Comparison of ENCODE assay signal across 22 cellular contexts in genomic region chr10:50544857-50545429, GRCh38.
DNase-seq lines count a peak whose midpoint lies in the region; ATAC-seq, FAIRE-seq and TF ChIP-seq lines count a peak whose summit lies in the region.
"Had no signal": no experiment of that assay in that cellular context is flagged by ENCODE, and none has a peak within 500 bp of the region (broad histone marks: within the 10 kb centered on the region; RNA-seq: fewer than 3 reads in every experiment).

No MANE protein-coding gene starts in this region.

- no peaks in the 10 kb centered on the region for H3K36me3 ChIP-seq in H1 (ENCODE audit: control insufficient read depth in 2 of 4, insufficient read depth in 4 of 4, low read length in 3 of 4)
- H3K36me3 ChIP-seq in ovary: no peaks in the 10 kb centered on the region
- H3K36me3 ChIP-seq: gastrocnemius medialis had no signal

- no peaks in the 10 kb centered on the region for H3K23me2 ChIP-seq in H1 (ENCODE audit: low read depth, low read length)

- no peak overlapping the region for H3K4ac ChIP-seq in H1 (replicated peaks; ENCODE audit: insufficient read length, low read depth, low read length)

- H3K9me3 ChIP-seq in H1 (ENCODE audit: insufficient read depth in 2 of 2, low read depth in 1 of 2, low read length in 1 of 2): no peaks in the 10 kb centered on the region
- no peaks in the 10 kb centered on the region for H3K9me3 ChIP-seq in ovary
- H3K9me3 ChIP-seq: psoas muscle had no signal

- H3K27me3 ChIP-seq in H1 (replicated peaks in 1 of 4; ENCODE audit: control insufficient read depth in 3 of 4, extremely low read depth in 1 of 4, insufficient read depth in 3 of 4, low read length in 3 of 4) (no peaks in the 10 kb centered on the region), ovary (no peaks in the 10 kb centered on the region)
- H3K27me3 ChIP-seq: dorsolateral prefrontal cortex, gastrocnemius medialis had no signal

- H3K79me1 ChIP-seq in H1 (ENCODE audit: low read depth, low read length): no peaks in the 10 kb centered on the region

- H3K27ac Mint-ChIP-seq in activated naive CD4-positive, alpha-beta T cell treated with anti-CD3 and anti-CD28 coated beads, Interleukin-2, amount 50 U/mL, for 24 hours: peak overlapping the region; percentile 85
- no peak overlapping the region for H3K27ac Mint-ChIP-seq in activated naive CD4-positive, alpha-beta T cell treated with anti-CD3 and anti-CD28 coated beads, Interleukin-2, amount 10 ng/mL, durations not matched to agents 7 days and 5 days
- H3K27ac Mint-ChIP-seq in stimulated activated naive CD8-positive, alpha-beta T cell treated with anti-CD3 and anti-CD28 coated beads, Interleukin-15, amount 100 ng/mL, for 72 hours: peak overlapping the region; percentile 69 to 87

- H3K23ac ChIP-seq in H1 (ENCODE audit: insufficient read length): no peak overlapping the region

- no peak overlapping the region for H2BK12ac ChIP-seq in H1 (ENCODE audit: low read depth, low read length)

- TF ChIP-seq EP300 in H1 (IDR thresholded peaks at IDR 0.05; ENCODE audit: borderline replicate concordance in 1 of 2, low read depth in 2 of 2, low read length in 2 of 2) (no peak), ovary (IDR thresholded peaks at IDR 0.05) (no peak)

- H3K56ac ChIP-seq in H1 (replicated peaks; ENCODE audit: insufficient read length, low read depth, low read length): no peak overlapping the region

- H2BK120ac ChIP-seq in H1 (replicated peaks; ENCODE audit: low read depth, low read length): no peak overlapping the region

- H3K14ac ChIP-seq in H1 (ENCODE audit: insufficient read length): no peak overlapping the region

- H3K4me1 Mint-ChIP-seq in activated naive CD4-positive, alpha-beta T cell treated with anti-CD3 and anti-CD28 coated beads, Interleukin-2, amount 50 U/mL, for 24 hours: peaks cover 83% of the 10 kb centered on the region
- H3K4me1 Mint-ChIP-seq in activated naive CD4-positive, alpha-beta T cell treated with anti-CD3 and anti-CD28 coated beads, Interleukin-2, amount 10 ng/mL, durations not matched to agents 7 days and 5 days: peaks cover 52% of the 10 kb centered on the region
- peaks cover 71% of the 10 kb centered on the region for H3K4me1 Mint-ChIP-seq in stimulated activated naive CD8-positive, alpha-beta T cell treated with anti-CD3 and anti-CD28 coated beads, Interleukin-15, amount 100 ng/mL, for 72 hours

- intact Hi-C loops in ovary (cut with DNase I): no loop called here

- H3K9ac ChIP-seq in H1 (replicated peaks in 1 of 4; ENCODE audit: extremely low read depth in 1 of 4, low read depth in 3 of 4, low read length in 3 of 4): peak overlapping the region in 1 of 4 experiments; percentile 8; a peak in 1 of 7 replicates

- H3K4me1 ChIP-seq in H1 (replicated peaks in 1 of 4; ENCODE audit: control insufficient read depth in 3 of 4, insufficient read depth in 4 of 4, low read length in 3 of 4): peaks cover 0 to 10% (median 2%) of the 10 kb centered on the region in 4 experiments; a peak in 4 of 7 replicates
- H3K4me1 ChIP-seq in ovary (ENCODE audit: insufficient read depth): peaks cover 8% of the 10 kb centered on the region

- H3K4me2 ChIP-seq in H1 (ENCODE audit: insufficient read depth in 1 of 2, low read depth in 2 of 2, low read length in 2 of 2): peak overlapping the region in 1 of 2 experiments; percentile 37; a peak in 1 of 4 replicates

- H3K27ac ChIP-seq in H1 (ENCODE audit: low read depth, low read length) (no peak overlapping the region), ovary (no peak overlapping the region)
- H3K27ac ChIP-seq: gastrocnemius medialis, psoas muscle had no signal

- 0 out of 2 replicates have a peak overlapping the region, but pooled peaks have one; percentile 35 for H2BK5ac ChIP-seq in H1 (ENCODE audit: low read depth, low read length)

- POLR2A ChIA-PET in H1 (lab: Charles Lee; ENCODE audit: partially characterized antibody): no interaction called here

- no peak overlapping the region for H4K91ac ChIP-seq in H1 (replicated peaks; ENCODE audit: insufficient read length, low read length)

- no peak overlapping the region for H3K4me3 ChIP-seq in Jurkat, Clone E6-1 (ENCODE audit: low read length)
- no peak overlapping the region for H3K4me3 ChIP-seq in H1 (ENCODE audit: extremely low read depth in 1 of 4, insufficient read depth in 2 of 4, low read depth in 3 of 4, low read length in 4 of 4)
- no peak overlapping the region for H3K4me3 ChIP-seq in ovary
- H3K4me3 ChIP-seq: dorsolateral prefrontal cortex, gastrocnemius medialis, psoas muscle had no signal

- DNase-seq in activated naive CD4-positive, alpha-beta T cell treated with anti-CD3 and anti-CD28 coated beads, Interleukin-2, amount 10 ng/mL, durations not matched to agents 7 days and 5 days: no peak
- DNase-seq in Jurkat, Clone E6-1 (ENCODE audit: low read depth, low spot score): peak; percentile 38
- no peak for DNase-seq in H1 (ENCODE audit: low read depth in 1 of 2, low spot score in 2 of 2)
- DNase-seq in stimulated activated naive CD8-positive, alpha-beta T cell treated with anti-CD3 and anti-CD28 coated beads, Interleukin-15, amount 100 ng/mL, for 72 hours: no peak
- DNase-seq in SIG-M5 (lab: John Stamatoyannopoulos, UW): no peak
- DNase-seq in NCI-H345 (lab: John Stamatoyannopoulos, UW): no peak
- DNase-seq in ovary: no peak
- DNase-seq: activated CD4-positive, alpha-beta T cell treated with anti-CD3 and anti-CD28 coated beads, Interleukin-2, amount 50 U/mL, for 4 hours; amygdala; DMS79; dorsolateral prefrontal cortex; gastrocnemius medialis; left colon; NCI-H1105; NCI-H2081; NCI-H524; psoas muscle; stimulated activated CD4-positive, alpha-beta T cell treated with anti-CD3 and anti-CD28 coated beads, Interleukin-2, amount 100 ng/mL, for 48 hours; SW 1271 had no signal

- H4K20me1 ChIP-seq in H1 (replicated peaks in 1 of 2; ENCODE audit: control insufficient read depth in 1 of 2, insufficient read depth in 2 of 2, low read length in 2 of 2): no peaks in the 10 kb centered on the region

- no peak overlapping the region for H2AFZ ChIP-seq in H1 (ENCODE audit: low read length)

- FAIRE-seq in H1 (lab: Jason Lieb, UNC): no peak
- FAIRE-seq: urothelium cell line had no signal

- H2BK15ac ChIP-seq in H1 (ENCODE audit: low read length): no peak overlapping the region

- H3K36me3 Mint-ChIP-seq in activated naive CD4-positive, alpha-beta T cell treated with anti-CD3 and anti-CD28 coated beads, Interleukin-2, amount 50 U/mL, for 24 hours: peaks cover 11% of the 10 kb centered on the region
- H3K36me3 Mint-ChIP-seq in activated naive CD4-positive, alpha-beta T cell treated with anti-CD3 and anti-CD28 coated beads, Interleukin-2, amount 10 ng/mL, durations not matched to agents 7 days and 5 days: peaks cover 17% of the 10 kb centered on the region

- H4K8ac ChIP-seq in H1 (ENCODE audit: extremely low read depth, insufficient read depth, low read length): no peak overlapping the region

- no peak overlapping the region for H2BK20ac ChIP-seq in H1 (ENCODE audit: low read length)

- no peak for TF ChIP-seq RAD21 in H1 (IDR thresholded peaks at IDR 0.05 in 1 of 2, conservative IDR thresholded peaks at IDR 0.05 in 1 of 2; ENCODE audit: low read depth in 2 of 2, low read length in 2 of 2)

- H2AK5ac ChIP-seq in H1 (ENCODE audit: low read depth, low read length): no peak overlapping the region

- peaks cover 10% of the 10 kb centered on the region for H3K9me3 Mint-ChIP-seq in activated naive CD4-positive, alpha-beta T cell treated with anti-CD3 and anti-CD28 coated beads, Interleukin-2, amount 50 U/mL, for 24 hours
- H3K9me3 Mint-ChIP-seq in activated naive CD4-positive, alpha-beta T cell treated with anti-CD3 and anti-CD28 coated beads, Interleukin-2, amount 10 ng/mL, durations not matched to agents 7 days and 5 days: peaks cover 12% of the 10 kb centered on the region
- peaks cover 15 to 16% of the 10 kb centered on the region in 2 donors for H3K9me3 Mint-ChIP-seq in stimulated activated naive CD8-positive, alpha-beta T cell treated with anti-CD3 and anti-CD28 coated beads, Interleukin-15, amount 100 ng/mL, for 72 hours

- H3K18ac ChIP-seq in H1 (ENCODE audit: extremely low read depth, low read length): no peak overlapping the region

- TF ChIP-seq POLR2A in H1 (IDR thresholded peaks at IDR 0.05; ENCODE audit: control extremely low read depth in 1 of 2, low read depth in 2 of 2, low read length in 2 of 2) (no peak), ovary (IDR thresholded peaks at IDR 0.05) (no peak)

- ATAC-seq in stimulated activated naive CD8-positive, alpha-beta T cell treated with anti-CD3 and anti-CD28 coated beads, Interleukin-15, amount 100 ng/mL, for 72 hours: peak; percentile 38
- ATAC-seq: gastrocnemius medialis, left colon, psoas muscle had no signal

- WGBS in H1 (ENCODE audit: extremely low coverage in 1 of 2, insufficient coverage in 1 of 2, insufficient read length in 1 of 2, insufficient replicate concordance in 2 of 2, low coverage in 1 of 2, low lambda C conversion rate in 2 of 2, missing lambda C conversion rate in 1 of 2), 2 experiments: 92% methylated on average over 6 of the region's 6 CpGs; no CpG with 5 or more reads in 1 of the 2 experiments
- WGBS in ovary, 3 donors: 89 to 98% (median 94%) methylated on average over 6 of the region's 6 CpGs

- H3K27me3 Mint-ChIP-seq in activated naive CD4-positive, alpha-beta T cell treated with anti-CD3 and anti-CD28 coated beads, Interleukin-2, amount 50 U/mL, for 24 hours: no peaks in the 10 kb centered on the region
- no peaks in the 10 kb centered on the region for H3K27me3 Mint-ChIP-seq in activated naive CD4-positive, alpha-beta T cell treated with anti-CD3 and anti-CD28 coated beads, Interleukin-2, amount 10 ng/mL, durations not matched to agents 7 days and 5 days
- H3K27me3 Mint-ChIP-seq in stimulated activated naive CD8-positive, alpha-beta T cell treated with anti-CD3 and anti-CD28 coated beads, Interleukin-15, amount 100 ng/mL, for 72 hours: no peaks in the 10 kb centered on the region

- H3K79me2 ChIP-seq in H1 (ENCODE audit: control insufficient read depth in 1 of 2, insufficient read depth in 2 of 2, low read length in 2 of 2): peaks cover 0 to 52% of the 10 kb centered on the region in 2 experiments; a peak in 2 of 4 replicates

- TF ChIP-seq CTCF in H1 (IDR thresholded peaks at IDR 0.05; ENCODE audit: control extremely low read depth in 1 of 3, insufficient read depth in 1 of 3, low read depth in 1 of 3, low read length in 3 of 3): no peak
- TF ChIP-seq CTCF in ovary (IDR thresholded peaks at IDR 0.05): no peak

- CTCF ChIA-PET in activated naive CD4-positive, alpha-beta T cell treated with anti-CD3 and anti-CD28 coated beads, Interleukin-2, amount 10 ng/mL, durations not matched to agents 7 days and 5 days (lab: Charles Lee): no interaction called here
- CTCF ChIA-PET in H1 (lab: Charles Lee; ENCODE audit: partially characterized antibody): interaction anchor here (0.9 to 2.4 kb wide), 5 partner anchors 9 to 267 kb away, joined by 3 to 8 read pairs (median 4); no protein-coding TSS in a partner anchor

- peak overlapping the region; percentile 3 for H3K4me3 Mint-ChIP-seq in activated naive CD4-positive, alpha-beta T cell treated with anti-CD3 and anti-CD28 coated beads, Interleukin-2, amount 50 U/mL, for 24 hours
- H3K4me3 Mint-ChIP-seq in activated naive CD4-positive, alpha-beta T cell treated with anti-CD3 and anti-CD28 coated beads, Interleukin-2, amount 10 ng/mL, durations not matched to agents 7 days and 5 days: no peak overlapping the region
- H3K4me3 Mint-ChIP-seq in stimulated activated naive CD8-positive, alpha-beta T cell treated with anti-CD3 and anti-CD28 coated beads, Interleukin-15, amount 100 ng/mL, for 72 hours: no peak overlapping the region
- H3K4me3 Mint-ChIP-seq: neural crest cell had no signal

- H4K5ac ChIP-seq in H1 (ENCODE audit: insufficient read length, low read depth, low read length): no peak overlapping the region
